8 cellular contexts compared by ENCODE assay signal in the genomic region with DNA sequence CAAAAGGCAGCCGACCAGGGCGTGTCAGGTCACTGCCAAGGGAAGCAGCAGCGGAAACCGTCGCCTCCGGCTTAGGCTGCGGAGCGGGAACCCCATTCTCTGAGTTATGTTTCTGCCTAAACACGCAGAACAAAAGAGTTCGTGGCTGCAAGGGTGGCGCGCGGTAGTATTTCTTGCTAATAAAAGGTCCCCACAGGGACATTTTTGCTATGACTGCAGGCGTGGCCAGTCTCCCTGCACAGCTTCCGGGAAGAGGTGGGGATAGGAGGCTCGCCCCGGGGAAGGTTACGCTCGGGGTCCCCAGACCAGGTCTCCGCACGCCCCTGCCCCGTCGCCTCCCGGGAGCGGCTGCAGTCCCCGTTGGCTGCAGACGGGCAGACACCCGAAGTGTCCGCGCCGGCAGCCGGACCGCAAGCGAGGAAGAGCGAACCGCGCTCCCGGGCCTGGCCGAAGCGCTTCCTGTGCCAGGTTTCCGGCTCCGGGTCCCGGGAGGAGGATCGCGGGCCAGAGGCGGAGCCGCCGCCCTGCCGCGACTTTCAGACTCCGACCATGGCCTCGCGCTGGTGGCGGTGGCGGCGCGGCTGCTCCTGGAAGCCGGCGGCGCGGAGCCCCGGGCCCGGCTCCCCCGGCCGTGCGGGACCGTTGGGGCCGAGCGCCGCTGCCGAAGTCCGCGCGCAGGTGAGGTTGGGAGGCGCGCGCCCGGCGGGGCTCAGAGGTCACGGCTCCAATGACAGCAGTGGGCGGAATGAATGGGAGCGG. TPM values are rescaled to one million over a fixed set of nuclear protein-coding genes. Genes with fewer than 3 reads are reported as not detected.
A peak's percentile ranks its signal among the peaks of the same experiment; 100 is the strongest.
DNase-seq lines count a peak whose midpoint lies in the region; ATAC-seq and TF ChIP-seq lines count a peak whose summit lies in the region.

A gene with protein sequence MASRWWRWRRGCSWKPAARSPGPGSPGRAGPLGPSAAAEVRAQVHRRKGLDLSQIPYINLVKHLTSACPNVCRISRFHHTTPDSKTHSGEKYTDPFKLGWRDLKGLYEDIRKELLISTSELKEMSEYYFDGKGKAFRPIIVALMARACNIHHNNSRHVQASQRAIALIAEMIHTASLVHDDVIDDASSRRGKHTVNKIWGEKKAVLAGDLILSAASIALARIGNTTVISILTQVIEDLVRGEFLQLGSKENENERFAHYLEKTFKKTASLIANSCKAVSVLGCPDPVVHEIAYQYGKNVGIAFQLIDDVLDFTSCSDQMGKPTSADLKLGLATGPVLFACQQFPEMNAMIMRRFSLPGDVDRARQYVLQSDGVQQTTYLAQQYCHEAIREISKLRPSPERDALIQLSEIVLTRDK (plus strand): TSS at position 539 of the 759 bp plus-strand sequence. CDS start 11 bp downstream, at position 550.

- ATAC-seq in GM19468 (IDR thresholded peaks at IDR 0.05; ENCODE audit: extremely low read depth, unreplicated experiment): peak; percentile 67
- peak; percentile 87 to 91 for ATAC-seq in natural killer cell treated with Interleukin-12 subunit alpha and Interleukin-12 subunit beta and Interleukin-15 and Interleukin-18, amount 100 ng/mL, for 72 hours
- ATAC-seq in stimulated activated naive CD8-positive, alpha-beta T cell treated with anti-CD3 and anti-CD28 coated beads, Interleukin-15, amount 100 ng/mL, for 72 hours: peak; percentile 86

- H3K27ac Mint-ChIP-seq in natural killer cell treated with Interleukin-12 subunit alpha and Interleukin-12 subunit beta and Interleukin-15 and Interleukin-18, amount 100 ng/mL, for 72 hours: peak within 1 kb of the TSS; percentile 88 to 94
- H3K27ac Mint-ChIP-seq in stimulated activated naive CD8-positive, alpha-beta T cell treated with anti-CD3 and anti-CD28 coated beads, Interleukin-15, amount 100 ng/mL, for 72 hours: peak within 1 kb of the TSS; percentile 95 to 98

- peaks cover 16 to 24% of the 10 kb centered on the region in 2 donors for H3K4me1 Mint-ChIP-seq in natural killer cell treated with Interleukin-12 subunit alpha and Interleukin-12 subunit beta and Interleukin-15 and Interleukin-18, amount 100 ng/mL, for 72 hours (ENCODE audit: low read depth in 2 of 2)
- H3K4me1 Mint-ChIP-seq in stimulated activated naive CD8-positive, alpha-beta T cell treated with anti-CD3 and anti-CD28 coated beads, Interleukin-15, amount 100 ng/mL, for 72 hours: peaks cover 44% of the 10 kb centered on the region

- H3K36me3 Mint-ChIP-seq in natural killer cell treated with Interleukin-12 subunit alpha and Interleukin-12 subunit beta and Interleukin-15 and Interleukin-18, amount 100 ng/mL, for 72 hours: peaks cover 9% of the 10 kb centered on the region

- no peaks in the 10 kb centered on the region for H3K9me3 Mint-ChIP-seq in natural killer cell treated with Interleukin-12 subunit alpha and Interleukin-12 subunit beta and Interleukin-15 and Interleukin-18, amount 100 ng/mL, for 72 hours
- H3K9me3 Mint-ChIP-seq in stimulated activated naive CD8-positive, alpha-beta T cell treated with anti-CD3 and anti-CD28 coated beads, Interleukin-15, amount 100 ng/mL, for 72 hours: no peaks in the 10 kb centered on the region

- H3K27me3 Mint-ChIP-seq in natural killer cell treated with Interleukin-12 subunit alpha and Interleukin-12 subunit beta and Interleukin-15 and Interleukin-18, amount 100 ng/mL, for 72 hours: no peaks in the 10 kb centered on the region
- H3K27me3 Mint-ChIP-seq in stimulated activated naive CD8-positive, alpha-beta T cell treated with anti-CD3 and anti-CD28 coated beads, Interleukin-15, amount 100 ng/mL, for 72 hours: no peaks in the 10 kb centered on the region

- DNase-seq in D341Med (ENCODE audit: low spot score) (peak; percentile 90), HT-29 (ENCODE audit: low spot score) (peak; percentile 68), RKO (ENCODE audit: low spot score) (peak; percentile 80), fibroblast of mammary gland (ENCODE audit: low read depth) (peak; percentile 52)
- DNase-seq in activated T-helper 1 cell treated with anti-CD3 and anti-CD28 coated beads, Interleukin-2, amount 50 U/mL, for 16 hours (ENCODE audit: low read depth in 1 of 2, low spot score in 1 of 2): peak; percentile 32 to 43
- DNase-seq in natural killer cell treated with Interleukin-12 subunit alpha and Interleukin-12 subunit beta and Interleukin-15 and Interleukin-18, amount 100 ng/mL, for 72 hours (ENCODE audit: low spot score): peak; percentile 82
- peak; percentile 66 to 69 for DNase-seq in stimulated activated naive CD8-positive, alpha-beta T cell treated with anti-CD3 and anti-CD28 coated beads, Interleukin-15, amount 100 ng/mL, for 72 hours

- peak within 1 kb of the TSS; percentile 97 for H3K4me3 Mint-ChIP-seq in natural killer cell treated with Interleukin-12 subunit alpha and Interleukin-12 subunit beta and Interleukin-15 and Interleukin-18, amount 100 ng/mL, for 72 hours
- H3K4me3 Mint-ChIP-seq in stimulated activated naive CD8-positive, alpha-beta T cell treated with anti-CD3 and anti-CD28 coated beads, Interleukin-15, amount 100 ng/mL, for 72 hours: peak within 1 kb of the TSS; percentile 99 to 100

- peak within 1 kb of the TSS; percentile 89 for H3K4me3 ChIP-seq in fibroblast of mammary gland (ENCODE audit: control insufficient read depth, low read depth, low read length)

- no peak for TF ChIP-seq CTCF in fibroblast of mammary gland (conservative IDR thresholded peaks at IDR 0.05; ENCODE audit: control insufficient read depth, insufficient read depth, low read depth, low read length)

RNA-seq across cellular contexts. Expression of the gene that starts here (rescaled TPM):
- 21.0 and 25.9 TPM in 2 replicates for total RNA-seq in HT-29 (2014; rRNA removed; shearing (Covaris generic))
- 10 to 100 TPM; 14.0 to 31.3 TPM for total RNA-seq in natural killer cell treated with Interleukin-12 subunit alpha and Interleukin-12 subunit beta and Interleukin-15 and Interleukin-18, amount 100 ng/mL, for 72 hours

Comparison
In these comparisons a context has a peak if more than half of its experiments do, and no peak if none do; other contexts are left out.
1. Peak in every context shown above with its lines: DNase-seq, ATAC-seq and H3K4me3 ChIP-seq.
2. DNase-seq: peak in every context shown above with its lines; median percentile 90 in D341Med; 82 in natural killer cell treated with Interleukin-12 subunit alpha and Interleukin-12 subunit beta and Interleukin-15 and Interleukin-18, amount 100 ng/mL, for 72 hours; 80 in RKO; 68 in HT-29; 68 in stimulated activated naive CD8-positive, alpha-beta T cell treated with anti-CD3 and anti-CD28 coated beads, Interleukin-15, amount 100 ng/mL, for 72 hours; 52 in fibroblast of mammary gland; 38 in activated T-helper 1 cell treated with anti-CD3 and anti-CD28 coated beads, Interleukin-2, amount 50 U/mL, for 16 hours.